1 cellular context compared by ENCODE assay signal in the genomic region with DNA sequence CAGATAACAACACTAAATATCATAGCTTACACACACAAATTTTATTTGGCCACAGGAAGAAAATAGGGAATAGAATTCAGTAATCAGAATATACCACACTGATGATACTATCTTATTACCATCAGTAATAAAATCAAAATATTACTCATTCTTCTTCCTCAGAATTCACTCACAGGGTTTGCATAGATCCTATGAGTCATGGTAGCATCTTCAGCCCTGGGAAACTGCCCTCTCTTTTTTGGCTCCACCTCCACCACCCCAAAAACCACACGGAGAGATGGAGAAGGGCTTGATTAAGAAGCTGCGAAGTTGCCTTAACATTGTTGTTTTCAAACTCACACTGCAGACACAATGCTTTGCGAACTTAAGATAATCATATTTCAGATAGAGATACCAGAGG.
TF ChIP-seq lines count a peak whose summit lies in the region.

No MANE protein-coding gene starts in this region.

TF ChIP-seq in IMR-90, 13 proteins besides CTCF, POLR2A, EP300 and RAD21 (continued from another document):
- no peak for TF ChIP-seq SMC3 (IDR thresholded peaks at IDR 0.05; ENCODE audit: low read depth, low read length)
